Comparison of ENCODE assay signal across 8 cellular contexts in genomic region chr2:235740821-235741220, GRCh38.
DNase-seq lines count a peak whose midpoint lies in the region; ATAC-seq and FAIRE-seq lines count a peak whose summit lies in the region.

No MANE protein-coding gene starts in this region.

- DNase-seq in DMS79 treated with DMSO at 0.1 percent for 48 hours (lab: John Stamatoyannopoulos, UW) (peak; percentile 27), DMS79 (lab: John Stamatoyannopoulos, UW) (no peak), NCI-H146 (lab: John Stamatoyannopoulos, UW) (peak; percentile 48), astrocyte of the hippocampus (ENCODE audit: low read depth, low spot score) (peak; percentile 13), myocyte (ENCODE audit: low read depth) (peak; percentile 26), GM19239 (ENCODE audit: insufficient read length, low spot score) (no peak)
- no peak for DNase-seq in stimulated activated naive CD8-positive, alpha-beta T cell treated with anti-CD3 and anti-CD28 coated beads, Interleukin-15, Interleukin-2, amounts not matched to agents 100 U/mL and 50 U/mL, for 24 hours

- FAIRE-seq in GM19239 (lab: Jason Lieb, UNC) = no peak

- no peak for ATAC-seq in GM19463 (IDR thresholded peaks at IDR 0.05; ENCODE audit: unreplicated experiment)
- ATAC-seq in stimulated activated naive CD8-positive, alpha-beta T cell treated with anti-CD3 and anti-CD28 coated beads, Interleukin-15, Interleukin-2, amounts not matched to agents 100 U/mL and 50 U/mL, for 24 hours = no peak

Comparison
In these comparisons a context has a peak if more than half of its experiments do, and no peak if none do; other contexts are left out.
1. DNase-seq: peak in DMS79 treated with DMSO at 0.1 percent for 48 hours (single experiment), NCI-H146 (single experiment), astrocyte of the hippocampus (single experiment) and myocyte (single experiment); none in DMS79 (single experiment), GM19239 (single experiment) and stimulated activated naive CD8-positive, alpha-beta T cell treated with anti-CD3 and anti-CD28 coated beads, Interleukin-15, Interleukin-2, amounts not matched to agents 100 U/mL and 50 U/mL, for 24 hours (single experiment).